ENCODE assay signal across 8 cellular contexts in the genomic region with DNA sequence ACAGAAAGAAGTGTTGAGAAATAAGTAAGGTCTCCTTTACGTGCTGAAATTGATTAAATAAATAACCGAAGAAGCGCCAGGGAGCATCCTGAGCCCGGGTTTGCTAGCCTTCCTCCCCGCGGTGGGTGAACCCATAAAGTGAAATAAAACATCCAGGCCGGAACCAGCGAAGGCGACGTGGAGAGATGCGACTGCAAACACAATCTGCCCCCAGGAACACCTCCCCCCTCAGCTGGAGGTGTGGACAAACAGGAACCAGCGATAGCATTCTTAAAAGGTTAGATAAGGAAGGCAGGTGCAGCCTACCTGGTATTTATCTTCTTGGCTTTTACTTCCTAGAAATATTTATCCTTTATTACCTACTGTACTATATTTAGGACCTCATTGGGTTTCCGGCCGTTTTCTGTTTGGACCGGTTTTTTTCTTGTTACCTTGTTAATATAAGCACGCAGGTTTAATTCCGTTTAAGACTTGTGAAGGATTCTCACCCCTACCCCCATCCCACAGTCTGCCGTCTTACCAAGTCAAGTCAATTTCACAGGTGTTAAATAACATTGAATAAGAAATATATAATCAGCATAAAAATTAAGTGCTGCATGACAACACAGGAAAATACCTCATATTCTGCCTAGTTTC.
DNase-seq lines count a peak whose midpoint lies in the region; ATAC-seq and TF ChIP-seq lines count a peak whose summit lies in the region.
"Had no signal": no experiment of that assay in that cellular context is flagged by ENCODE, and none has a peak within 500 bp of the region (broad histone marks: within the 10 kb centered on the region; RNA-seq: fewer than 3 reads in every experiment).

No MANE protein-coding gene starts in this region.

- no peaks in the 10 kb centered on the region for H3K27me3 ChIP-seq in neural progenitor cell
- H3K27me3 ChIP-seq in gastrocnemius medialis, result peaks cover 18 to 25% (median 23%) of the 10 kb centered on the region in 3 donors

- POLR2A ChIA-PET in activated naive CD8-positive, alpha-beta T cell treated with anti-CD3 and anti-CD28 coated beads, Interleukin-2, amount 10 ng/mL, durations not matched to agents 7 days and 5 days (lab: Charles Lee), result interaction anchor here (0.6 to 1.5 kb wide), 7 partner anchors 14 to 717 kb away, joined by 3 to 4 read pairs (median 3); no protein-coding TSS in a partner anchor

- intact Hi-C loops in gastrocnemius medialis (cut with DNase I; ENCODE audit: low total_unique reads), result no loop called here

- H3K4me2 ChIP-seq in neural progenitor cell, result no peak overlapping the region

- H3K79me2 ChIP-seq in neural progenitor cell (ENCODE audit: low read depth), result no peaks in the 10 kb centered on the region

- H3F3A ChIP-seq in neural progenitor cell (ENCODE audit: low read depth), result no peaks in the 10 kb centered on the region

- peaks cover 18% of the 10 kb centered on the region for H3K36me3 Mint-ChIP-seq in activated naive CD8-positive, alpha-beta T cell treated with anti-CD3 and anti-CD28 coated beads, Interleukin-2, amount 10 ng/mL, durations not matched to agents 7 days and 5 days
- no peaks in the 10 kb centered on the region for H3K36me3 Mint-ChIP-seq in neural progenitor cell
- peaks cover 4% of the 10 kb centered on the region for H3K36me3 Mint-ChIP-seq in glutamatergic neuron (ENCODE audit: unreplicated experiment)

- no peak overlapping the region for H2AFZ ChIP-seq in neural progenitor cell (replicated peaks)

- no peak for TF ChIP-seq POLR2A in gastrocnemius medialis (IDR thresholded peaks at IDR 0.05)

- H3K9me3 ChIP-seq in neural progenitor cell (ENCODE audit: low read depth) (no peaks in the 10 kb centered on the region), gastrocnemius medialis (no peaks in the 10 kb centered on the region)
- H3K9me3 ChIP-seq: left ventricle myocardium inferior had no signal

- in situ Hi-C loops in gastrocnemius medialis (cut with MboI; ENCODE audit: low sequenced_read_pairs in 4 of 4), result no loop called here

- DNase-seq in DMS79 (lab: John Stamatoyannopoulos, UW) (peak; percentile 36), NCI-H2196 (lab: John Stamatoyannopoulos, UW; ENCODE audit: unreplicated experiment) (peak; percentile 86), neural progenitor cell (ENCODE audit: low spot score) (no peak), gastrocnemius medialis (no peak), glutamatergic neuron (no peak), SIG-M5 treated with dmso at 0.1 percent for 504 hours (lab: John Stamatoyannopoulos, UW; ENCODE audit: unreplicated experiment) (no peak)
- peak; percentile 65 for DNase-seq in activated naive CD8-positive, alpha-beta T cell treated with anti-CD3 and anti-CD28 coated beads, Interleukin-2, amount 10 ng/mL, durations not matched to agents 7 days and 5 days
- DNase-seq: left ventricle myocardium inferior had no signal

- H3K4me3 ChIP-seq in neural progenitor cell, result no peak overlapping the region
- no peak overlapping the region for H3K4me3 ChIP-seq in gastrocnemius medialis

- peak overlapping the region; percentile 91 for H3K27ac Mint-ChIP-seq in activated naive CD8-positive, alpha-beta T cell treated with anti-CD3 and anti-CD28 coated beads, Interleukin-2, amount 10 ng/mL, durations not matched to agents 7 days and 5 days
- H3K27ac Mint-ChIP-seq in neural progenitor cell (peak overlapping the region; percentile 54), glutamatergic neuron (ENCODE audit: unreplicated experiment) (no peak overlapping the region)

- no peaks in the 10 kb centered on the region for H4K20me1 ChIP-seq in neural progenitor cell (ENCODE audit: low read depth)

- H3K4me1 ChIP-seq in neural progenitor cell (no peaks in the 10 kb centered on the region), gastrocnemius medialis (no peaks in the 10 kb centered on the region)

- peaks cover 5% of the 10 kb centered on the region for H3K27me3 Mint-ChIP-seq in activated naive CD8-positive, alpha-beta T cell treated with anti-CD3 and anti-CD28 coated beads, Interleukin-2, amount 10 ng/mL, durations not matched to agents 7 days and 5 days
- H3K27me3 Mint-ChIP-seq in neural progenitor cell (ENCODE audit: insufficient read depth, low read depth) (peaks cover 11% of the 10 kb centered on the region), glutamatergic neuron (ENCODE audit: unreplicated experiment) (peaks cover 14% of the 10 kb centered on the region)

- H3K9me3 Mint-ChIP-seq in activated naive CD8-positive, alpha-beta T cell treated with anti-CD3 and anti-CD28 coated beads, Interleukin-2, amount 10 ng/mL, durations not matched to agents 7 days and 5 days, result no peaks in the 10 kb centered on the region
- H3K9me3 Mint-ChIP-seq in neural progenitor cell, result peaks cover 5% of the 10 kb centered on the region
- H3K9me3 Mint-ChIP-seq in glutamatergic neuron (ENCODE audit: unreplicated experiment), result peaks cover 4% of the 10 kb centered on the region

- H3K4me1 Mint-ChIP-seq in activated naive CD8-positive, alpha-beta T cell treated with anti-CD3 and anti-CD28 coated beads, Interleukin-2, amount 10 ng/mL, durations not matched to agents 7 days and 5 days, result peaks cover 60% of the 10 kb centered on the region
- H3K4me1 Mint-ChIP-seq in neural progenitor cell (peaks cover 20% of the 10 kb centered on the region), glutamatergic neuron (ENCODE audit: low read depth, unreplicated experiment) (peaks cover 5% of the 10 kb centered on the region)

- H3K36me3 ChIP-seq in neural progenitor cell, result no peaks in the 10 kb centered on the region
- no peaks in the 10 kb centered on the region for H3K36me3 ChIP-seq in gastrocnemius medialis
- H3K36me3 ChIP-seq: left ventricle myocardium inferior had no signal

- ATAC-seq in activated naive CD8-positive, alpha-beta T cell treated with anti-CD3 and anti-CD28 coated beads, Interleukin-2, amount 10 ng/mL, durations not matched to agents 7 days and 5 days (ENCODE audit: low read depth), result peak; percentile 34
- no peak for ATAC-seq in gastrocnemius medialis

- peak overlapping the region; percentile 84 for H3K4me3 Mint-ChIP-seq in activated naive CD8-positive, alpha-beta T cell treated with anti-CD3 and anti-CD28 coated beads, Interleukin-2, amount 10 ng/mL, durations not matched to agents 7 days and 5 days
- H3K4me3 Mint-ChIP-seq in neural progenitor cell (no peak overlapping the region), glutamatergic neuron (ENCODE audit: unreplicated experiment) (no peak overlapping the region)

- no peak for TF ChIP-seq CTCF in neural progenitor cell (IDR thresholded peaks at IDR 0.05)
- no peak for TF ChIP-seq CTCF in gastrocnemius medialis (IDR thresholded peaks at IDR 0.05 in 4 of 5, conservative IDR thresholded peaks at IDR 0.05 in 1 of 5)
- TF ChIP-seq CTCF in glutamatergic neuron (IDR thresholded peaks at IDR 0.05; ENCODE audit: partially characterized antibody, unreplicated experiment), result no peak

- H3K27ac ChIP-seq in neural progenitor cell, result no peak overlapping the region
- H3K27ac ChIP-seq in gastrocnemius medialis, result no peak overlapping the region
- H3K27ac ChIP-seq: left ventricle myocardium inferior had no signal

- H3K9ac ChIP-seq in neural progenitor cell, result no peak overlapping the region

Comparison
In these comparisons a context has a peak if more than half of its experiments do, and no peak if none do; other contexts are left out.
1. DNase-seq: peak in DMS79 (single experiment), NCI-H2196 (single experiment) and activated naive CD8-positive, alpha-beta T cell treated with anti-CD3 and anti-CD28 coated beads, Interleukin-2, amount 10 ng/mL, durations not matched to agents 7 days and 5 days (single experiment); none in neural progenitor cell (single experiment), gastrocnemius medialis (0 of 2), glutamatergic neuron (single experiment) and SIG-M5 treated with dmso at 0.1 percent for 504 hours (single experiment).